In the genomic region with DNA sequence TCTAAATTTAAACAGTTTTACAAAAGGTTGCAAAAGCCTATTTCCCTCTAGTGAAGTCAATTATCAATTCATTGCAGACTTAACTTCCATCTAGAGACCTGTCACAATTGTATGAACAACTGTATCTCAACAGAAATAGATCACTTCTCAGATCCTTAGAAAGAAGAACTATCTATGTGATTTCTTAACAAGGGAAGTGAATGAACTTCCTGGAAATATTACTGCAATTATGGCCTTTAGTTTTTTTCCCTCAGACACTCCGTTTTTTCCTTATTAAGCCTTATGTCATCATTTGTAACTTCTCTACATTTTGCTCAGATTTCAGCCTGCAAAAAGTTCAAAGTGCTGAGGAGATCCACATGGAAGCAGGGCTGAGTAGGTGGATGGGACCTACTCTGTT, we compare ENCODE assay signal across 12 cellular contexts.
A peak's percentile ranks its signal among the peaks of the same experiment; 100 is the strongest.
DNase-seq lines count a peak whose midpoint lies in the region; ATAC-seq, FAIRE-seq and TF ChIP-seq lines count a peak whose summit lies in the region.
"Had no signal": no experiment of that assay in that cellular context is flagged by ENCODE, and none has a peak within 500 bp of the region (broad histone marks: within the 10 kb centered on the region; RNA-seq: fewer than 3 reads in every experiment).

No MANE protein-coding gene starts in this region.

- H3K4me3 Mint-ChIP-seq in HFFc6: peak overlapping the region; percentile 78
- peak overlapping the region; percentile 38 for H3K4me3 Mint-ChIP-seq in activated naive CD8-positive, alpha-beta T cell

- H3K27me3 ChIP-seq in mucosa of rectum (ENCODE audit: control insufficient read depth in 2 of 2, insufficient read depth in 2 of 2, low read length in 2 of 2): peaks cover 3 to 9% of the 10 kb centered on the region in 2 donors

- H3K4me1 Mint-ChIP-seq in HFFc6 (ENCODE audit: low read depth): peaks cover 47% of the 10 kb centered on the region
- peaks cover 44% of the 10 kb centered on the region for H3K4me1 Mint-ChIP-seq in activated naive CD8-positive, alpha-beta T cell (ENCODE audit: low read depth)

- no peak for TF ChIP-seq POLR2A in A549 (IDR thresholded peaks at IDR 0.05; ENCODE audit: low read length)

- peak; percentile 36 for FAIRE-seq in A549 (lab: Jason Lieb, UNC)

- CTCF ChIA-PET in A549 (lab: Yijun Ruan, JAX): interaction anchor here (1.3 kb wide), 3 partner anchors 51 to 200 kb away, joined by 3 to 4 read pairs (median 3); no protein-coding TSS in a partner anchor

- no peaks in the 10 kb centered on the region for H3K9me3 ChIP-seq in A549
- no peaks in the 10 kb centered on the region for H3K9me3 ChIP-seq in mucosa of rectum (ENCODE audit: control insufficient read depth in 2 of 2, low read length in 2 of 2)

- peak overlapping the region; percentile 90 for H3K27ac Mint-ChIP-seq in HFFc6
- peak overlapping the region; percentile 78 for H3K27ac Mint-ChIP-seq in activated naive CD8-positive, alpha-beta T cell

- no peak overlapping the region for H3K9ac ChIP-seq in mucosa of rectum (ENCODE audit: low read depth in 1 of 2, low read length in 2 of 2)

- no peaks in the 10 kb centered on the region for H3K9me3 Mint-ChIP-seq in HFFc6
- no peaks in the 10 kb centered on the region for H3K9me3 Mint-ChIP-seq in activated naive CD8-positive, alpha-beta T cell (ENCODE audit: low read depth)

- H3K36me3 ChIP-seq in mucosa of rectum (ENCODE audit: control insufficient read depth in 2 of 2, insufficient read depth in 2 of 2, low read length in 2 of 2): peaks cover 0 to 3% of the 10 kb centered on the region in 2 donors

- no peak for ATAC-seq in A549

- no peak for TF ChIP-seq EP300 in A549 (IDR thresholded peaks at IDR 0.05)

- no peak for DNase-seq in A549 (ENCODE audit: low read depth in 1 of 2, low spot score in 1 of 2)
- DNase-seq in HFFc6: no peak
- DNase-seq in HK-2 (ENCODE audit: unreplicated experiment): no peak
- DNase-seq in EL: no peak
- DNase-seq in stimulated activated naive CD4-positive, alpha-beta T cell treated with Interleukin-2 at 50 U/mL for 16 hours (lab: John Stamatoyannopoulos, UW): no peak
- DNase-seq in SHP77 (lab: John Stamatoyannopoulos, UW): no peak
- DNase-seq: activated CD8-positive, alpha-beta memory T cell treated with anti-CD3 and anti-CD28 coated beads, Interleukin-2, amount 50 U/mL, for 48 hours; NCI-H1048; substantia nigra had no signal

- H3K4me3 ChIP-seq in A549: no peak overlapping the region
- no peak overlapping the region for H3K4me3 ChIP-seq in mucosa of rectum (ENCODE audit: low read length in 2 of 2)

- H3K36me3 Mint-ChIP-seq in HFFc6 (ENCODE audit: low read depth): no peaks in the 10 kb centered on the region
- no peaks in the 10 kb centered on the region for H3K36me3 Mint-ChIP-seq in activated naive CD8-positive, alpha-beta T cell

- POLR2A ChIA-PET in A549 (lab: Yijun Ruan, JAX): no interaction called here

- no peak for TF ChIP-seq CTCF in A549 (IDR thresholded peaks at IDR 0.05)
- no peak for TF ChIP-seq CTCF in HFFc6 (IDR thresholded peaks at IDR 0.05)

- peaks cover 26% of the 10 kb centered on the region for H3K4me1 ChIP-seq in A549
- no peaks in the 10 kb centered on the region for H3K4me1 ChIP-seq in mucosa of rectum (ENCODE audit: control insufficient read depth in 2 of 2, insufficient read depth in 2 of 2, low read length in 2 of 2)

- no peak overlapping the region for H3K4me2 ChIP-seq in A549

- no peak for TF ChIP-seq RAD21 in A549 (conservative IDR thresholded peaks at IDR 0.05 in 1 of 2, IDR thresholded peaks at IDR 0.05 in 1 of 2)

- no peak overlapping the region; a peak in 1 of 6 replicates for H3K27ac ChIP-seq in A549
- peak overlapping the region; percentile 19 to 63 for H3K27ac ChIP-seq in mucosa of rectum (ENCODE audit: low read depth in 2 of 2, low read length in 2 of 2)
- H3K27ac ChIP-seq: RWPE1 had no signal

- H3K27me3 Mint-ChIP-seq in HFFc6 (ENCODE audit: insufficient read depth): no peaks in the 10 kb centered on the region; the same call in 1 of the 2 replicates
- H3K27me3 Mint-ChIP-seq in activated naive CD8-positive, alpha-beta T cell: no peaks in the 10 kb centered on the region

- 74% methylated on average over 1 of the region's 1 CpG for WGBS in A549 (ENCODE audit: missing lambda C conversion rate)

TF ChIP-seq in A549, 52 proteins besides CTCF, POLR2A, EP300 and RAD21:
- no peak for TF ChIP-seq CHD4 (IDR thresholded peaks at IDR 0.05; ENCODE audit: borderline replicate concordance)
- TF ChIP-seq ZFP36 (IDR thresholded peaks at IDR 0.05; ENCODE audit: borderline replicate concordance, partially characterized antibody): no peak
- TF ChIP-seq ZNF302 (CRISPR knock-in tag; IDR thresholded peaks at IDR 0.05): no peak
- TF ChIP-seq HOXA7 (CRISPR knock-in tag; IDR thresholded peaks at IDR 0.05): no peak

Comparison
In these comparisons a context has a peak if more than half of its experiments do, and no peak if none do; other contexts are left out.
1. H3K27ac ChIP-seq: peak in mucosa of rectum (2 of 2); none in A549 (0 of 2).